8 cellular contexts compared by ENCODE assay signal in the genomic region with DNA sequence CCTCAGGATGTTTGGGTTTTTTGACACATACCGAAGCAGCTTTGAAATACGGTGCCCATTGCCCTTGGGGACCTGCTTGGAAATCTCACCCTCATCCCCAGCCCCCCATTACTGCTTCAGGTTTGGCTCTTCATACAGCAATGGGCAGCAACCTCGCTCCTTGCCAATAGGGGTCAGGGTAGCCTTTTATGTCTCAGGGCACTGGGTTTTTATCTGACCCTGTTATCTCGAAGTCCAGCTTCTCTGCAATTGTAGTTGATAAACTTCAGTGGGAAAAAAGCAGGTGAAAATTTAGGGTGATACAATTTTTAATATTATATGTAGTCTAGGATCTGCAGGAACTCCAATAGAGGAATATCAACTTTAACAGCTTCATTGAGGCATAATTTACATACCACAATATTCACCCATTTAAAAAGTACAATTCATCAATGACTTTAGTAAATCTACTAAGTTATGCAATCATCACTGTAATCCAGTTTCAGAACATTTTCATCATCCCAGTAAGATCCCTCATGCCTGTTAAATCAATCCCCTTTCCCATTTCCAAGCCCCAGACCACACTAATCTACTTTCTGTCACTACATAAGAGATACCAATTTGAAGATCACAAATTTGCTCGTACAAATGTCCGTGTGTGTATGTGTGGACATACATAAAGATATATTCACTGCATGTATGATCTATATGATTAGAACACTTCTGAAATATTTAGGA.
A peak's percentile ranks its signal among the peaks of the same experiment; 100 is the strongest.
DNase-seq lines count a peak whose midpoint lies in the region; ATAC-seq, FAIRE-seq and TF ChIP-seq lines count a peak whose summit lies in the region.

No MANE protein-coding gene starts in this region.

- H3K4me1 ChIP-seq in A549 (peaks cover 22% of the 10 kb centered on the region), NT2/D1 (ENCODE audit: insufficient read depth, insufficient read length) (no peaks in the 10 kb centered on the region), smooth muscle cell (ENCODE audit: low read depth) (peaks cover 15% of the 10 kb centered on the region)

- H3K27ac ChIP-seq in A549, result peak overlapping the region; percentile 18 to 51; a peak in 3 of 6 replicates
- H3K27ac ChIP-seq in smooth muscle cell (ENCODE audit: low read depth), result no peak overlapping the region

- no peak for TF ChIP-seq EP300 in A549 (IDR thresholded peaks at IDR 0.05)

- CTCF ChIA-PET in A549 (lab: Yijun Ruan, JAX), result interaction anchor here (0.7 to 12.1 kb wide), 57 partner anchors 9 to 495 kb away, joined by 3 to 169 read pairs (median 5); a partner anchor contains a TSS
- CTCF ChIA-PET in GM10248 (lab: Yijun Ruan, JAX), result interaction anchor here (1.1 to 4.9 kb wide), 7 partner anchors 9 to 460 kb away, joined by 3 to 27 read pairs (median 6); no protein-coding TSS in a partner anchor

- H3F3A ChIP-seq in smooth muscle cell (ENCODE audit: low read depth), result peaks cover 33% of the 10 kb centered on the region

- H3K36me3 ChIP-seq in NT2/D1 (ENCODE audit: insufficient read depth, insufficient read length, low read length) (no peaks in the 10 kb centered on the region), smooth muscle cell (ENCODE audit: low read depth) (no peaks in the 10 kb centered on the region)

- peak; percentile 63 to 64 for DNase-seq in A549 (ENCODE audit: low read depth in 1 of 2, low spot score in 1 of 2)
- DNase-seq in GM10248 (ENCODE audit: extremely low spot score), result no peak
- peak; percentile 20 for DNase-seq in NT2/D1 (ENCODE audit: low read depth, low spot score)
- DNase-seq in epithelial cell of proximal tubule (ENCODE audit: low read depth), result no peak
- no peak for DNase-seq in smooth muscle cell (lab: John Stamatoyannopoulos, UW; ENCODE audit: unreplicated experiment)
- no peak for DNase-seq in left ventricle myocardium superior

- H3K4me3 ChIP-seq in A549 (no peak overlapping the region), NT2/D1 (ENCODE audit: insufficient read length, low read depth) (no peak overlapping the region), epithelial cell of proximal tubule (ENCODE audit: low read depth, low read length) (no peak overlapping the region), smooth muscle cell (no peak overlapping the region)

- POLR2A ChIA-PET in A549 (lab: Yijun Ruan, JAX) (interaction anchor here (1.2 kb wide), 1 partner anchor 386 kb away, joined by 3 read pairs; a partner anchor contains a TSS), GM10248 (lab: Yijun Ruan, JAX) (no interaction called here)

- no peak overlapping the region for H2AFZ ChIP-seq in smooth muscle cell (ENCODE audit: low read depth)

- no peaks in the 10 kb centered on the region for H3K79me2 ChIP-seq in smooth muscle cell (ENCODE audit: low read depth)

- TF ChIP-seq POLR2A in A549 (IDR thresholded peaks at IDR 0.05; ENCODE audit: low read length), result no peak

- H3K4me2 ChIP-seq in A549, result no peak overlapping the region
- no peak overlapping the region for H3K4me2 ChIP-seq in smooth muscle cell

- intact Hi-C loops in left ventricle myocardium superior (cut with micrococcal nuclease), result no loop called here

- H3K9me3 ChIP-seq in A549 (no peaks in the 10 kb centered on the region), NT2/D1 (ENCODE audit: insufficient read depth, low read length) (no peaks in the 10 kb centered on the region), smooth muscle cell (replicated peaks; ENCODE audit: low read depth) (no peaks in the 10 kb centered on the region)

- H3K27me3 ChIP-seq in NT2/D1 (ENCODE audit: insufficient read depth, insufficient read length) (no peaks in the 10 kb centered on the region), smooth muscle cell (ENCODE audit: low read depth) (no peaks in the 10 kb centered on the region)

- peak; percentile 83 for TF ChIP-seq CTCF in A549 (IDR thresholded peaks at IDR 0.05)
- TF ChIP-seq CTCF in GM10248 (IDR thresholded peaks at IDR 0.05; ENCODE audit: control extremely low read depth, extremely low read depth, low read depth, missing control alignments), result peak; percentile 25
- peak; percentile 88 for TF ChIP-seq CTCF in epithelial cell of proximal tubule (conservative IDR thresholded peaks at IDR 0.05; ENCODE audit: low read depth, low read length)
- TF ChIP-seq CTCF in smooth muscle cell (IDR thresholded peaks at IDR 0.05; ENCODE audit: borderline replicate concordance, insufficient read depth, poor library complexity, severe bottlenecking), result peak; percentile 72

- peak; percentile 92 to 94 for TF ChIP-seq RAD21 in A549 (conservative IDR thresholded peaks at IDR 0.05 in 1 of 2, IDR thresholded peaks at IDR 0.05 in 1 of 2)

- H4K20me1 ChIP-seq in smooth muscle cell (ENCODE audit: low read depth), result no peaks in the 10 kb centered on the region

- no peak overlapping the region for H3K9ac ChIP-seq in NT2/D1 (ENCODE audit: insufficient read length, low read depth)
- no peak overlapping the region for H3K9ac ChIP-seq in smooth muscle cell (ENCODE audit: low read depth)

- peak; percentile 23 for FAIRE-seq in A549 (lab: Jason Lieb, UNC)

- 36% methylated on average over 6 of the region's 6 CpGs for WGBS in A549 (ENCODE audit: missing lambda C conversion rate)
- WGBS in smooth muscle cell (ENCODE audit: low lambda C conversion rate), result 44% methylated on average over 6 of the region's 6 CpGs

- ATAC-seq in A549 (peak; percentile 91 to 95), HG02840 (IDR thresholded peaks at IDR 0.05; ENCODE audit: low FRiP score, unreplicated experiment) (no peak), GM21447 (IDR thresholded peaks at IDR 0.05; ENCODE audit: unreplicated experiment) (no peak), left ventricle myocardium superior (no peak)

TF ChIP-seq in A549, 52 proteins besides CTCF, POLR2A, EP300 and RAD21:
- TF ChIP-seq, protein P1, sequence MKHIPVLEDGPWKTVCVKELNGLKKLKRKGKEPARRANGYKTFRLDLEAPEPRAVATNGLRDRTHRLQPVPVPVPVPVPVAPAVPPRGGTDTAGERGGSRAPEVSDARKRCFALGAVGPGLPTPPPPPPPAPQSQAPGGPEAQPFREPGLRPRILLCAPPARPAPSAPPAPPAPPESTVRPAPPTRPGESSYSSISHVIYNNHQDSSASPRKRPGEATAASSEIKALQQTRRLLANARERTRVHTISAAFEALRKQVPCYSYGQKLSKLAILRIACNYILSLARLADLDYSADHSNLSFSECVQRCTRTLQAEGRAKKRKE (CRISPR knock-in tag; IDR thresholded peaks at IDR 0.05; ENCODE audit: low read depth), result no peak
- peak; percentile 87 for TF ChIP-seq SMC3 (IDR thresholded peaks at IDR 0.05)
- TF ChIP-seq GATA3 (IDR thresholded peaks at IDR 0.05; ENCODE audit: borderline replicate concordance), result peak; percentile 82

Comparison
In these comparisons a context has a peak if more than half of its experiments do, and no peak if none do; other contexts are left out.
1. ATAC-seq: peak in A549 (2 of 2); none in HG02840 (single experiment), GM21447 (single experiment) and left ventricle myocardium superior (single experiment).
2. DNase-seq: peak in A549 (2 of 2) and NT2/D1 (single experiment); none in GM10248 (single experiment), epithelial cell of proximal tubule (single experiment), smooth muscle cell (single experiment) and left ventricle myocardium superior (single experiment).
3. CTCF ChIP-seq: peak in every context shown above with its lines; median percentile 88 in epithelial cell of proximal tubule; 83 in A549; 72 in smooth muscle cell; 25 in GM10248.